ENCODE assay signal across 8 cellular contexts in genomic region chr10:79374312-79375191, GRCh38. TPM values are rescaled to one million over a fixed set of nuclear protein-coding genes. Genes with fewer than 3 reads are reported as not detected.
A peak's percentile ranks its signal among the peaks of the same experiment; 100 is the strongest.
DNase-seq lines count a peak whose midpoint lies in the region; ATAC-seq and TF ChIP-seq lines count a peak whose summit lies in the region.

No MANE protein-coding gene starts in this region.

- H3K4me3 Mint-ChIP-seq in activated T-cell treated with anti-CD3 and anti-CD28 coated beads, Interleukin-2, amount 50 U/mL, for 4 hours = no peak overlapping the region
- no peak overlapping the region for H3K4me3 Mint-ChIP-seq in nephron progenitor cell

- H3K36me3 ChIP-seq in PC-3 (ENCODE audit: low read depth, low read length) = no peaks in the 10 kb centered on the region

- in situ Hi-C loops in G401 (cut with HindIII; ENCODE audit: low sequenced_read_pairs) = no loop called here

- peaks cover 10% of the 10 kb centered on the region for H3K4me1 ChIP-seq in PC-3 (ENCODE audit: insufficient read depth, low read length)

- ATAC-seq in HG03095 (IDR thresholded peaks at IDR 0.05; ENCODE audit: unreplicated experiment) (peak; percentile 57), PC-3 (peak; percentile 81), GM18858 (IDR thresholded peaks at IDR 0.05; ENCODE audit: unreplicated experiment) (no peak)
- ATAC-seq in activated T-cell treated with anti-CD3 and anti-CD28 coated beads, Interleukin-2, amount 50 U/mL, for 4 hours = peak; percentile 65 to 79

- H3K27ac ChIP-seq in PC-3 (ENCODE audit: low read length) = no peak overlapping the region

- H3K4me1 Mint-ChIP-seq in activated T-cell treated with anti-CD3 and anti-CD28 coated beads, Interleukin-2, amount 50 U/mL, for 4 hours (ENCODE audit: low read depth) = peaks cover 3% of the 10 kb centered on the region
- peaks cover 9% of the 10 kb centered on the region for H3K4me1 Mint-ChIP-seq in nephron progenitor cell

- H3K79me2 ChIP-seq in PC-3 (ENCODE audit: low read length) = no peaks in the 10 kb centered on the region

- intact Hi-C loops in PC-3 (cut with micrococcal nuclease) = loop anchor here (1.0 to 5.0 kb wide), 6 partner anchors 71 to 768 kb away; partner anchors contain the start of genes TMEM254 and ZCCHC24

- H3K9me3 Mint-ChIP-seq in activated T-cell treated with anti-CD3 and anti-CD28 coated beads, Interleukin-2, amount 50 U/mL, for 4 hours = peaks cover 5% of the 10 kb centered on the region
- peaks cover 22% of the 10 kb centered on the region for H3K9me3 Mint-ChIP-seq in nephron progenitor cell

- H3K9me2 ChIP-seq in PC-3 (replicated peaks; ENCODE audit: low read length) = no peaks in the 10 kb centered on the region

- H3K36me3 Mint-ChIP-seq in activated T-cell treated with anti-CD3 and anti-CD28 coated beads, Interleukin-2, amount 50 U/mL, for 4 hours (ENCODE audit: insufficient read depth) = no peaks in the 10 kb centered on the region
- no peaks in the 10 kb centered on the region for H3K36me3 Mint-ChIP-seq in nephron progenitor cell (ENCODE audit: low read depth)

- H3F3A ChIP-seq in PC-3 (ENCODE audit: low read length, unreplicated experiment) = no peaks in the 10 kb centered on the region

- no TSS peak for BruUV-seq in PC-3 (replicated peaks; lab: Mats Ljungman, UMichigan)

- H3K4me3 ChIP-seq in PC-3 (ENCODE audit: low read length) (no peak overlapping the region), fibroblast of mammary gland (ENCODE audit: control insufficient read depth, low read depth, low read length) (no peak overlapping the region)

- no peaks in the 10 kb centered on the region for H3K27me3 Mint-ChIP-seq in activated T-cell treated with anti-CD3 and anti-CD28 coated beads, Interleukin-2, amount 50 U/mL, for 4 hours (ENCODE audit: low read depth)
- H3K27me3 Mint-ChIP-seq in nephron progenitor cell (ENCODE audit: low read depth, poor library complexity) = peaks cover 3% of the 10 kb centered on the region

- no peaks in the 10 kb centered on the region for H4K20me1 ChIP-seq in PC-3 (ENCODE audit: low read length)

- no peaks in the 10 kb centered on the region for H3K9me3 ChIP-seq in PC-3 (ENCODE audit: low read length)

- peak; percentile 70 for DNase-seq in G401 (ENCODE audit: low spot score)
- DNase-seq in PC-3 = peak; percentile 100
- peak; percentile 77 for DNase-seq in activated T-cell treated with anti-CD3 and anti-CD28 coated beads, Interleukin-2, amount 50 U/mL, for 4 hours
- peak; percentile 69 for DNase-seq in fibroblast of mammary gland (ENCODE audit: low read depth)
- peak; percentile 89 for DNase-seq in nephron progenitor cell
- peak; percentile 60 for DNase-seq in stimulated activated naive CD4-positive, alpha-beta T cell treated with Interleukin-2 at 50 U/mL for 16 hours (lab: John Stamatoyannopoulos, UW)

- POLR2A ChIA-PET in PC-3 (lab: Charles Lee; ENCODE audit: unreplicated experiment) = interaction anchor here (0.6 to 1.0 kb wide), 5 partner anchors 20 to 117 kb away, joined by 3 to 4 read pairs (median 4); no protein-coding TSS in a partner anchor

- no peak overlapping the region for H3K9ac ChIP-seq in PC-3 (ENCODE audit: low read length)

- no peaks in the 10 kb centered on the region for H3K27me3 ChIP-seq in PC-3 (ENCODE audit: low read length)

- H2AFZ ChIP-seq in PC-3 (ENCODE audit: low read length) = 0 out of 2 replicates have a peak overlapping the region, but pooled peaks have one; percentile 44

- peak; percentile 100 for TF ChIP-seq CTCF in PC-3 (conservative IDR thresholded peaks at IDR 0.05; ENCODE audit: low read depth, low read length)
- peak; percentile 93 for TF ChIP-seq CTCF in fibroblast of mammary gland (conservative IDR thresholded peaks at IDR 0.05; ENCODE audit: control insufficient read depth, insufficient read depth, low read depth, low read length)
- peak; percentile 96 for TF ChIP-seq CTCF in nephron progenitor cell (IDR thresholded peaks at IDR 0.05)

- H3K27ac Mint-ChIP-seq in nephron progenitor cell = no peak overlapping the region

- H3K4me2 ChIP-seq in PC-3 (ENCODE audit: low read length) = no peak overlapping the region

- CTCF ChIA-PET in PC-3 (lab: Charles Lee) = interaction anchor here (0.5 to 2.1 kb wide), 51 partner anchors 8 to 847 kb away, joined by 3 to 68 read pairs (median 4); partner anchors contain the start of gene ZCCHC24

RNA-seq across cellular contexts. Expression of gene PPIF, which starts 27.3 kb away (rescaled TPM):
- total RNA-seq in G401 (2014; rRNA removed; shearing (Covaris generic)) = 58.4 and 66.1 TPM in 2 replicates
- total RNA-seq in PC-3 (2014; rRNA removed) = 381 and 472 TPM in 2 replicates
- 100 to 1,000 TPM; 199 to 232 (median 203) TPM for total RNA-seq in activated T-cell treated with anti-CD3 and anti-CD28 coated beads, Interleukin-2, amount 50 U/mL, for 4 hours
